ENCODE assay signal across 27 cellular contexts in genomic region chr2:47301731-47302130, GRCh38.
"Had no signal": no experiment of that assay in that cellular context is flagged by ENCODE, and none has a peak within 500 bp of the region (broad histone marks: within the 10 kb centered on the region; RNA-seq: fewer than 3 reads in every experiment).

No MANE protein-coding gene starts in this region.

- DNase-seq: activated CD4-positive, alpha-beta T cell treated with anti-CD3 and anti-CD28 coated beads for 48 hours; activated CD4-positive, alpha-beta T cell treated with anti-CD3 and anti-CD28 coated beads, Interleukin-2, amount 50 U/mL, for 48 hours; activated CD8-positive, alpha-beta memory T cell treated with anti-CD3 and anti-CD28 coated beads, Interleukin-2, amount 50 U/mL, for 48 hours; activated gamma-delta T cell; activated naive CD4-positive, alpha-beta T cell treated with anti-CD3 and anti-CD28 coated beads, Interleukin-2, amount 10 ng/mL, durations not matched to agents 7 days and 5 days; activated naive CD8-positive, alpha-beta T cell treated with anti-CD3 and anti-CD28 coated beads, Interleukin-2, amount 10 ng/mL, durations not matched to agents 7 days and 5 days; activated T-cell treated with anti-CD3 and anti-CD28 coated beads, Interleukin-2, amount 50 U/mL, for 24 hours; brain microvascular endothelial cell; effector memory CD8-positive, alpha-beta T cell; erythroblast; left colon; naive thymus-derived CD4-positive, alpha-beta T cell; right lobe of liver; stimulated activated CD4-positive, alpha-beta T cell treated with anti-CD3 and anti-CD28 coated beads, Interleukin-1b, Interleukin-23, amount 100 ng/mL, for 48 hours; stimulated activated naive CD4-positive, alpha-beta T cell treated with Interleukin-2 at 50 U/mL for 16 hours; T-helper 9 cell; testis; transverse colon had no signal

- ATAC-seq: activated CD4-positive, CD25-positive, alpha-beta regulatory T cell treated with anti-CD3 and anti-CD28 coated beads, Interleukin-2, amount 50 U/mL, for 24 hours; effector memory CD8-positive, alpha-beta T cell; gastroesophageal sphincter; left colon; naive thymus-derived CD4-positive, alpha-beta T cell; right lobe of liver had no signal

- H3K36me3 ChIP-seq: brain microvascular endothelial cell, gastroesophageal sphincter, right lobe of liver, transverse colon had no signal

- H3K4me3 Mint-ChIP-seq: activated naive CD4-positive, alpha-beta T cell treated with anti-CD3 and anti-CD28 coated beads, Interleukin-2, amount 10 ng/mL, durations not matched to agents 7 days and 5 days; activated naive CD8-positive, alpha-beta T cell treated with anti-CD3 and anti-CD28 coated beads, Interleukin-2, amount 10 ng/mL, durations not matched to agents 7 days and 5 days; activated T-cell treated with anti-CD3 and anti-CD28 coated beads, Interleukin-2, amount 50 U/mL, for 24 hours; effector memory CD8-positive, alpha-beta T cell; mesothelial cell of epicardium; naive thymus-derived CD4-positive, alpha-beta T cell; neural crest cell; T-helper 1 cell treated with Interleukin-12 subunit alpha and Interleukin-12 subunit beta and Interleukin-4 antibody, amounts not matched to agents 30 μg/mL and 1 μg/mL, for 36 hours had no signal

- H3K27ac ChIP-seq: brain microvascular endothelial cell, coronary artery, gastroesophageal sphincter, right lobe of liver, skin epidermis, testis, transverse colon, VCaP had no signal

- H3K27ac Mint-ChIP-seq: activated naive CD4-positive, alpha-beta T cell treated with anti-CD3 and anti-CD28 coated beads, Interleukin-2, amount 10 ng/mL, durations not matched to agents 7 days and 5 days; activated naive CD8-positive, alpha-beta T cell treated with anti-CD3 and anti-CD28 coated beads, Interleukin-2, amount 10 ng/mL, durations not matched to agents 7 days and 5 days; activated T-cell treated with anti-CD3 and anti-CD28 coated beads, Interleukin-2, amount 50 U/mL, for 24 hours; effector memory CD8-positive, alpha-beta T cell; mesothelial cell of epicardium; naive thymus-derived CD4-positive, alpha-beta T cell; T-helper 1 cell treated with Interleukin-12 subunit alpha and Interleukin-12 subunit beta and Interleukin-4 antibody, amounts not matched to agents 30 μg/mL and 1 μg/mL, for 36 hours had no signal

- H3K4me1 ChIP-seq: right lobe of liver had no signal

- H3K36me3 Mint-ChIP-seq: activated naive CD4-positive, alpha-beta T cell treated with anti-CD3 and anti-CD28 coated beads, Interleukin-2, amount 10 ng/mL, durations not matched to agents 7 days and 5 days; activated naive CD8-positive, alpha-beta T cell treated with anti-CD3 and anti-CD28 coated beads, Interleukin-2, amount 10 ng/mL, durations not matched to agents 7 days and 5 days; naive thymus-derived CD4-positive, alpha-beta T cell had no signal

- H3K27me3 ChIP-seq: brain microvascular endothelial cell, gastroesophageal sphincter, hepatocyte, right lobe of liver, testis, transverse colon had no signal

- H3K9me3 Mint-ChIP-seq: activated naive CD4-positive, alpha-beta T cell treated with anti-CD3 and anti-CD28 coated beads, Interleukin-2, amount 10 ng/mL, durations not matched to agents 7 days and 5 days; activated naive CD8-positive, alpha-beta T cell treated with anti-CD3 and anti-CD28 coated beads, Interleukin-2, amount 10 ng/mL, durations not matched to agents 7 days and 5 days; activated T-cell treated with anti-CD3 and anti-CD28 coated beads, Interleukin-2, amount 50 U/mL, for 24 hours; effector memory CD8-positive, alpha-beta T cell; mesothelial cell of epicardium; naive thymus-derived CD4-positive, alpha-beta T cell; neural crest cell; T-helper 1 cell treated with Interleukin-12 subunit alpha and Interleukin-12 subunit beta and Interleukin-4 antibody, amounts not matched to agents 30 μg/mL and 1 μg/mL, for 36 hours had no signal

- H3K4me3 ChIP-seq: coronary artery, gastroesophageal sphincter, hepatocyte, right lobe of liver, skin epidermis, testis, transverse colon had no signal

- H3K9me3 ChIP-seq: gastroesophageal sphincter, right lobe of liver, testis, transverse colon had no signal
